In genomic region chr6:53322188-53323029, GRCh38 we compare ENCODE assay signal across 1 cellular context.
TF ChIP-seq lines count a peak whose summit lies in the region.

No MANE protein-coding gene starts in this region.

TF ChIP-seq in GM23338, 12 proteins besides CTCF, POLR2A, EP300 and RAD21 (continued from another document):
- TF ChIP-seq ZNF462 (CRISPR knock-in tag; IDR thresholded peaks at IDR 0.05) (no peak), ZNF114 (CRISPR knock-in tag; IDR thresholded peaks at IDR 0.05) (no peak), POLR2AphosphoS5 (IDR thresholded peaks at IDR 0.05; ENCODE audit: low read depth) (no peak), EZH2 (IDR thresholded peaks at IDR 0.05; ENCODE audit: low read depth, unreplicated experiment) (no peak), ETS1 (IDR thresholded peaks at IDR 0.05) (no peak), JUNB (IDR thresholded peaks at IDR 0.05; ENCODE audit: unreplicated experiment) (no peak), CREB1 (CRISPR knock-in tag; IDR thresholded peaks at IDR 0.05; ENCODE audit: low read depth) (no peak)
